In the genomic region with DNA sequence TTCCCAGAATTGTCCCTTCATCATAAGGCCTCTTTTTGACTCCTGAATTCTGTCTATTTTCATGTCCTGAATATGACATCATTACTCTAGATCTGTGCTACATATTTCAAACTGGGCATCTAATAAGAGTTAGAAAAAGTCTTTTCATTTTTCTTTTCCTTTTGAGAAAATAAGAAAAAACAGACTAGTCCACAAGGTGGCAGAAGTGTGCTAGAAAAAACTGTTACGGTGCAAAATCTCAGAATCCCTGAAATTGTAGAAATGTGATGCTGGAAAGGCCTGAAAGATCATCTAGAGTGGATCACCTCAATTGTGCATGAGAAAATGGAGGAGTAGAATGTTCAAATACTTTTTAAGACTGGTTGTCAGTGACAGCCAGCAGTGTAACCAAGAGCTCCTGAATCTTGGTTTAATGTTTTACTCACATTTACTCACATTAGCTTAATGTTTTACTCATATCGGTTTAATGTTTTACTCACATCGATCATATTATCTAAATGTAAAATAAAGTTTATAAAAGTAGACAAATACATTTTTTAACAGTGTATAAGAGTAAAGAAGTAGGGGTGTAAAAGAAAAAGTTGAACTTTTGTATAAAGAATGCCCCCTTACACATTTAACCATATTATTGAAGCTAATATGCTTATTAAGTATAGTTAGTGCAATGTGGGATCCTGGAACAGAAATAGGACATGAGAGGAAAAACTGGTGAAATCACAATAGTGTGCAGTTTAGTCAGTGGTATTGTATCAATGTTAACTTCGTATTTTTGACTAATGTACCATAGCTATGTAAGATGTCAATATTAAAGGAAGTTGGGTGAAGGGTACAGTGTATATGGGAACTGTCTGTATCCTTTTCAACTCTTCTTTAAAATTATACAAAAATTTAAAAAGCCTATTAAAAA, we compare ENCODE assay signal across 8 cellular contexts. TPM values are rescaled to one million over a fixed set of nuclear protein-coding genes. Genes with fewer than 3 reads are reported as not detected.
DNase-seq lines count a peak whose midpoint lies in the region; ATAC-seq and TF ChIP-seq lines count a peak whose summit lies in the region.

No MANE protein-coding gene starts in this region.

- no peak for DNase-seq in activated CD8-positive, alpha-beta T cell treated with anti-CD3 and anti-CD28 coated beads for 36 hours
- DNase-seq in activated CD8-positive, alpha-beta T cell treated with anti-CD3 and anti-CD28 coated beads, Interleukin-2, amount 10 ng/mL, durations not matched to agents 7 days and 5 days, result no peak
- DNase-seq in fibroblast of gingiva (ENCODE audit: low read depth) (peak; percentile 3), gastrocnemius medialis (no peak)

- no peaks in the 10 kb centered on the region for H3K27me3 ChIP-seq in OCI-LY3 (ENCODE audit: low read depth, low read length)
- no peaks in the 10 kb centered on the region for H3K27me3 ChIP-seq in gastrocnemius medialis

- H4K20me1 ChIP-seq in OCI-LY3 (ENCODE audit: insufficient read depth, low read length), result no peaks in the 10 kb centered on the region

- H3K27ac ChIP-seq in OCI-LY3 (ENCODE audit: low read length) (no peak overlapping the region), gastrocnemius medialis (peak overlapping the region; percentile 83 to 92 (median 91))

- H3K79me2 ChIP-seq in OCI-LY3 (ENCODE audit: low read length), result no peaks in the 10 kb centered on the region

- TF ChIP-seq CTCF in activated CD8-positive, alpha-beta T cell treated with anti-CD3 and anti-CD28 coated beads for 36 hours (IDR thresholded peaks at IDR 0.05), result peak; percentile 41
- TF ChIP-seq CTCF in OCI-LY3 (IDR thresholded peaks at IDR 0.05; ENCODE audit: low read depth, low read length), result peak; percentile 76
- TF ChIP-seq CTCF in gastrocnemius medialis (IDR thresholded peaks at IDR 0.05 in 4 of 5, conservative IDR thresholded peaks at IDR 0.05 in 1 of 5), result peak; percentile 21 to 58 (median 42)

- TF ChIP-seq POLR2A in gastrocnemius medialis (IDR thresholded peaks at IDR 0.05), result no peak

- in situ Hi-C loops in gastrocnemius medialis (cut with MboI; ENCODE audit: low sequenced_read_pairs in 4 of 4), result no loop called here

- H3K9me3 ChIP-seq in OCI-LY3 (ENCODE audit: insufficient read depth, low read length) (no peaks in the 10 kb centered on the region), gastrocnemius medialis (no peaks in the 10 kb centered on the region)

- H2AFZ ChIP-seq in OCI-LY3 (ENCODE audit: low read depth, low read length), result no peak overlapping the region

- no peaks in the 10 kb centered on the region for H3K36me3 Mint-ChIP-seq in activated CD8-positive, alpha-beta T cell treated with anti-CD3 and anti-CD28 coated beads for 36 hours (ENCODE audit: low read depth)
- no peaks in the 10 kb centered on the region for H3K36me3 Mint-ChIP-seq in activated CD8-positive, alpha-beta T cell treated with anti-CD3 and anti-CD28 coated beads, Interleukin-2, amount 10 ng/mL, durations not matched to agents 7 days and 5 days (ENCODE audit: low read depth)

- H3K4me1 Mint-ChIP-seq in activated CD8-positive, alpha-beta T cell treated with anti-CD3 and anti-CD28 coated beads for 36 hours (ENCODE audit: low read depth), result no peaks in the 10 kb centered on the region
- peaks cover 12% of the 10 kb centered on the region for H3K4me1 Mint-ChIP-seq in activated CD8-positive, alpha-beta T cell treated with anti-CD3 and anti-CD28 coated beads, Interleukin-2, amount 10 ng/mL, durations not matched to agents 7 days and 5 days (ENCODE audit: low read depth)

- H3K4me1 ChIP-seq in OCI-LY3 (ENCODE audit: low read length) (peaks cover 9% of the 10 kb centered on the region), gastrocnemius medialis (peaks cover 22 to 23% of the 10 kb centered on the region in 2 donors)

- no peak overlapping the region for H3K4me3 Mint-ChIP-seq in activated CD8-positive, alpha-beta T cell treated with anti-CD3 and anti-CD28 coated beads for 36 hours
- H3K4me3 Mint-ChIP-seq in activated CD8-positive, alpha-beta T cell treated with anti-CD3 and anti-CD28 coated beads, Interleukin-2, amount 10 ng/mL, durations not matched to agents 7 days and 5 days, result no peak overlapping the region

- H3K9ac ChIP-seq in OCI-LY3 (ENCODE audit: low read length), result no peak overlapping the region

- intact Hi-C loops in activated CD8-positive, alpha-beta T cell treated with anti-CD3 and anti-CD28 coated beads for 36 hours (cut with micrococcal nuclease), result loop anchor here (5.0 kb wide), 1 partner anchor 167 kb away; no protein-coding TSS in a partner anchor
- intact Hi-C loops in gastrocnemius medialis (cut with DNase I; ENCODE audit: low total_unique reads), result loop anchor here (1.0 to 5.0 kb wide), 2 partner anchors 167 to 193 kb away; a partner anchor contains a TSS

- H3K4me2 ChIP-seq in OCI-LY3 (ENCODE audit: low read length), result peak overlapping the region; percentile 70

- CTCF ChIA-PET in activated CD8-positive, alpha-beta T cell treated with anti-CD3 and anti-CD28 coated beads for 36 hours (lab: Charles Lee), result interaction anchor here (0.6 to 1.4 kb wide), 9 partner anchors 9 to 168 kb away, joined by 3 to 7 read pairs (median 3); no protein-coding TSS in a partner anchor
- CTCF ChIA-PET in activated CD8-positive, alpha-beta T cell treated with anti-CD3 and anti-CD28 coated beads, Interleukin-2, amount 10 ng/mL, durations not matched to agents 7 days and 5 days (lab: Charles Lee), result interaction anchor here (0.6 to 1.6 kb wide), 8 partner anchors 10 to 169 kb away, joined by 3 to 6 read pairs (median 4); a partner anchor contains a TSS

- H3K36me3 ChIP-seq in OCI-LY3 (replicated peaks; ENCODE audit: low read depth, low read length) (no peaks in the 10 kb centered on the region), gastrocnemius medialis (no peaks in the 10 kb centered on the region)

- H3K27me3 Mint-ChIP-seq in activated CD8-positive, alpha-beta T cell treated with anti-CD3 and anti-CD28 coated beads for 36 hours, result no peaks in the 10 kb centered on the region
- H3K27me3 Mint-ChIP-seq in activated CD8-positive, alpha-beta T cell treated with anti-CD3 and anti-CD28 coated beads, Interleukin-2, amount 10 ng/mL, durations not matched to agents 7 days and 5 days (ENCODE audit: low read depth), result no peaks in the 10 kb centered on the region

- no peaks in the 10 kb centered on the region for H3K9me3 Mint-ChIP-seq in activated CD8-positive, alpha-beta T cell treated with anti-CD3 and anti-CD28 coated beads for 36 hours
- H3K9me3 Mint-ChIP-seq in activated CD8-positive, alpha-beta T cell treated with anti-CD3 and anti-CD28 coated beads, Interleukin-2, amount 10 ng/mL, durations not matched to agents 7 days and 5 days (ENCODE audit: insufficient read depth), result no peaks in the 10 kb centered on the region

- H3K4me3 ChIP-seq in OCI-LY3 (ENCODE audit: low read length) (peak overlapping the region; percentile 52), gastrocnemius medialis (no peak overlapping the region)

- no peak overlapping the region for H3K27ac Mint-ChIP-seq in activated CD8-positive, alpha-beta T cell treated with anti-CD3 and anti-CD28 coated beads for 36 hours
- H3K27ac Mint-ChIP-seq in activated CD8-positive, alpha-beta T cell treated with anti-CD3 and anti-CD28 coated beads, Interleukin-2, amount 10 ng/mL, durations not matched to agents 7 days and 5 days, result no peak overlapping the region

- ATAC-seq in activated CD8-positive, alpha-beta T cell treated with anti-CD3 and anti-CD28 coated beads for 36 hours, result no peak
- ATAC-seq in activated CD8-positive, alpha-beta T cell treated with anti-CD3 and anti-CD28 coated beads, Interleukin-2, amount 10 ng/mL, durations not matched to agents 7 days and 5 days, result no peak
- ATAC-seq in gastrocnemius medialis (no peak), GM21528 (IDR thresholded peaks at IDR 0.05; ENCODE audit: low FRiP score, unreplicated experiment) (no peak), GM18868 (IDR thresholded peaks at IDR 0.05; ENCODE audit: unreplicated experiment) (no peak), HG03521 (IDR thresholded peaks at IDR 0.05; ENCODE audit: unreplicated experiment) (no peak)

- POLR2A ChIA-PET in activated CD8-positive, alpha-beta T cell treated with anti-CD3 and anti-CD28 coated beads for 36 hours (lab: Charles Lee), result no interaction called here
- POLR2A ChIA-PET in activated CD8-positive, alpha-beta T cell treated with anti-CD3 and anti-CD28 coated beads, Interleukin-2, amount 10 ng/mL, durations not matched to agents 7 days and 5 days (lab: Charles Lee), result no interaction called here

RNA-seq across cellular contexts. Expression of a gene that starts 15.2 kb away (rescaled TPM):
- total RNA-seq in activated CD8-positive, alpha-beta T cell treated with anti-CD3 and anti-CD28 coated beads for 36 hours, result not detected
- total RNA-seq in activated CD8-positive, alpha-beta T cell treated with anti-CD3 and anti-CD28 coated beads, Interleukin-2, amount 10 ng/mL, durations not matched to agents 7 days and 5 days, result not detected
- 10 to 100 TPM; 16.2 to 59.8 (median 47.4) TPM for total RNA-seq in gastrocnemius medialis

RNA-seq across cellular contexts. Expression of a gene that starts 30.3 kb away (rescaled TPM):
- under 1 TPM in 1 of 2 experiments, not detected in 1; 0.52 TPM for total RNA-seq in activated CD8-positive, alpha-beta T cell treated with anti-CD3 and anti-CD28 coated beads for 36 hours
- total RNA-seq in activated CD8-positive, alpha-beta T cell treated with anti-CD3 and anti-CD28 coated beads, Interleukin-2, amount 10 ng/mL, durations not matched to agents 7 days and 5 days, result under 1 TPM; 0.18 to 0.34 TPM
- 1 to 10 TPM in 1 of 4 donors, under 1 TPM in 1, not detected in 2; 0.78 to 1.7 TPM for total RNA-seq in gastrocnemius medialis

RNA-seq across cellular contexts. Expression of a gene that starts 35.1 kb away (rescaled TPM):
- total RNA-seq in activated CD8-positive, alpha-beta T cell treated with anti-CD3 and anti-CD28 coated beads for 36 hours, result 10 to 100 TPM; 40.6 to 41.6 TPM
- 10 to 100 TPM; 19.0 to 20.9 TPM for total RNA-seq in activated CD8-positive, alpha-beta T cell treated with anti-CD3 and anti-CD28 coated beads, Interleukin-2, amount 10 ng/mL, durations not matched to agents 7 days and 5 days
- total RNA-seq in gastrocnemius medialis, result 1 to 10 TPM; 1.5 to 5.9 (median 3.1) TPM

Comparison
In these comparisons a context has a peak if more than half of its experiments do, and no peak if none do; other contexts are left out.
1. RNA of a gene that starts 15.2 kb away (total RNA-seq): 16.2 to 59.8 TPM in gastrocnemius medialis; not detected in activated CD8-positive, alpha-beta T cell treated with anti-CD3 and anti-CD28 coated beads for 36 hours and not detected in activated CD8-positive, alpha-beta T cell treated with anti-CD3 and anti-CD28 coated beads, Interleukin-2, amount 10 ng/mL, durations not matched to agents 7 days and 5 days; every median in the first group is over 10 times any median in the second.
2. Peak in every context shown above with its lines, with median percentiles within 50 percentile points of each other: CTCF ChIP-seq.